2 cellular contexts compared by ENCODE assay signal in the genomic region with DNA sequence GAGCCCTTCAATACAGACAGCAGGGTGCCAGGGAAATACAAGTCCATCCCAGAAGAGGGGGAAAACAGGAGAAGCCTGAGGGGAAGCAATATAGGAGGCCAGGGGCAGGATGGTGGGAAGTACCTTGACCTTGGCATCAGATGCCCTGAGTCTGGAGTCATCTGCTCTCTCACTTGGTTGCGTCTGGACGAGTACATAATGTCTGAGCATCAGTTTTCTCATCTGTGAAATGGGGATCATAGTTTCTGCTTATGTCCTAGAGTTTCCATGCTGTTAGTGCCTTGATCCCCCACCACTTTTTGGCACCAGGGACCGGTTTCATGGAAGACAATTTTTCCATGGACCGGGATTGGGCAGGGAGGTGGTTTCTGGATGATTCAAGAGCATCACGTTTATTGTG.
TF ChIP-seq lines count a peak whose summit lies in the region.

No MANE protein-coding gene starts in this region.

TF ChIP-seq in SK-N-SH, 30 proteins besides CTCF, POLR2A, EP300 and RAD21 (continued from another document):
- TF ChIP-seq IRF3 (IDR thresholded peaks at IDR 0.05; ENCODE audit: low read depth, low read length) (no peak), TEAD4 (IDR thresholded peaks at IDR 0.05; ENCODE audit: borderline replicate concordance, insufficient read depth) (no peak), ELF1 (IDR thresholded peaks at IDR 0.05) (no peak), MXI1 (IDR thresholded peaks at IDR 0.05; ENCODE audit: low read depth, low read length) (no peak), NFIC (IDR thresholded peaks at IDR 0.05; ENCODE audit: borderline replicate concordance) (no peak), FOSL2 (IDR thresholded peaks at IDR 0.05; ENCODE audit: borderline replicate concordance, low read depth) (no peak), YY1 (IDR thresholded peaks at IDR 0.05; ENCODE audit: low read depth) (no peak), TAF1 (IDR thresholded peaks at IDR 0.05; ENCODE audit: borderline replicate concordance, low read depth, low read length) (no peak), RFX5 (IDR thresholded peaks at IDR 0.05; ENCODE audit: low read length) (no peak)
- TF ChIP-seq, protein P1, sequence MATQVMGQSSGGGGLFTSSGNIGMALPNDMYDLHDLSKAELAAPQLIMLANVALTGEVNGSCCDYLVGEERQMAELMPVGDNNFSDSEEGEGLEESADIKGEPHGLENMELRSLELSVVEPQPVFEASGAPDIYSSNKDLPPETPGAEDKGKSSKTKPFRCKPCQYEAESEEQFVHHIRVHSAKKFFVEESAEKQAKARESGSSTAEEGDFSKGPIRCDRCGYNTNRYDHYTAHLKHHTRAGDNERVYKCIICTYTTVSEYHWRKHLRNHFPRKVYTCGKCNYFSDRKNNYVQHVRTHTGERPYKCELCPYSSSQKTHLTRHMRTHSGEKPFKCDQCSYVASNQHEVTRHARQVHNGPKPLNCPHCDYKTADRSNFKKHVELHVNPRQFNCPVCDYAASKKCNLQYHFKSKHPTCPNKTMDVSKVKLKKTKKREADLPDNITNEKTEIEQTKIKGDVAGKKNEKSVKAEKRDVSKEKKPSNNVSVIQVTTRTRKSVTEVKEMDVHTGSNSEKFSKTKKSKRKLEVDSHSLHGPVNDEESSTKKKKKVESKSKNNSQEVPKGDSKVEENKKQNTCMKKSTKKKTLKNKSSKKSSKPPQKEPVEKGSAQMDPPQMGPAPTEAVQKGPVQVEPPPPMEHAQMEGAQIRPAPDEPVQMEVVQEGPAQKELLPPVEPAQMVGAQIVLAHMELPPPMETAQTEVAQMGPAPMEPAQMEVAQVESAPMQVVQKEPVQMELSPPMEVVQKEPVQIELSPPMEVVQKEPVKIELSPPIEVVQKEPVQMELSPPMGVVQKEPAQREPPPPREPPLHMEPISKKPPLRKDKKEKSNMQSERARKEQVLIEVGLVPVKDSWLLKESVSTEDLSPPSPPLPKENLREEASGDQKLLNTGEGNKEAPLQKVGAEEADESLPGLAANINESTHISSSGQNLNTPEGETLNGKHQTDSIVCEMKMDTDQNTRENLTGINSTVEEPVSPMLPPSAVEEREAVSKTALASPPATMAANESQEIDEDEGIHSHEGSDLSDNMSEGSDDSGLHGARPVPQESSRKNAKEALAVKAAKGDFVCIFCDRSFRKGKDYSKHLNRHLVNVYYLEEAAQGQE (IDR thresholded peaks at IDR 0.05; ENCODE audit: low read depth, low read length) = no peak

TF ChIP-seq in SK-N-SH treated with all-trans-retinoic acid at 6 μM for 48 hours, 23 proteins besides CTCF, POLR2A, EP300 and RAD21 (continued from another document):
- TF ChIP-seq TSHZ2 (CRISPR knock-in tag; IDR thresholded peaks at IDR 0.05) (no peak), ZFP3 (CRISPR knock-in tag; IDR thresholded peaks at IDR 0.05) (no peak), BACH2 (CRISPR knock-in tag; IDR thresholded peaks at IDR 0.05; ENCODE audit: borderline replicate concordance) (no peak), ZC3H10 (CRISPR knock-in tag; IDR thresholded peaks at IDR 0.05) (no peak), ISL1 (CRISPR knock-in tag; IDR thresholded peaks at IDR 0.05) (no peak), CSDC2 (CRISPR knock-in tag; IDR thresholded peaks at IDR 0.05) (no peak), GLIS3 (CRISPR knock-in tag; IDR thresholded peaks at IDR 0.05) (no peak), PPARA (CRISPR knock-in tag; IDR thresholded peaks at IDR 0.05; ENCODE audit: borderline replicate concordance) (no peak), OSR1 (CRISPR knock-in tag; IDR thresholded peaks at IDR 0.05) (no peak), ARNTL (CRISPR knock-in tag; IDR thresholded peaks at IDR 0.05; ENCODE audit: borderline replicate concordance, low read depth) (no peak), TOX (CRISPR knock-in tag; IDR thresholded peaks at IDR 0.05; ENCODE audit: borderline replicate concordance) (no peak), ZFP30 (CRISPR knock-in tag; IDR thresholded peaks at IDR 0.05) (no peak), ZNF70 (CRISPR knock-in tag; IDR thresholded peaks at IDR 0.05) (no peak)
- TF ChIP-seq, protein P2, sequence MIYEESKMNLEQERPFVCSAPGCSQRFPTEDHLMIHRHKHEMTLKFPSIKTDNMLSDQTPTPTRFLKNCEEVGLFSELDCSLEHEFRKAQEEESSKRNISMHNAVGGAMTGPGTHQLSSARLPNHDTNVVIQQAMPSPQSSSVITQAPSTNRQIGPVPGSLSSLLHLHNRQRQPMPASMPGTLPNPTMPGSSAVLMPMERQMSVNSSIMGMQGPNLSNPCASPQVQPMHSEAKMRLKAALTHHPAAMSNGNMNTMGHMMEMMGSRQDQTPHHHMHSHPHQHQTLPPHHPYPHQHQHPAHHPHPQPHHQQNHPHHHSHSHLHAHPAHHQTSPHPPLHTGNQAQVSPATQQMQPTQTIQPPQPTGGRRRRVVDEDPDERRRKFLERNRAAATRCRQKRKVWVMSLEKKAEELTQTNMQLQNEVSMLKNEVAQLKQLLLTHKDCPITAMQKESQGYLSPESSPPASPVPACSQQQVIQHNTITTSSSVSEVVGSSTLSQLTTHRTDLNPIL (CRISPR knock-in tag; IDR thresholded peaks at IDR 0.05; ENCODE audit: low read depth) = no peak
- TF ChIP-seq, protein P3, sequence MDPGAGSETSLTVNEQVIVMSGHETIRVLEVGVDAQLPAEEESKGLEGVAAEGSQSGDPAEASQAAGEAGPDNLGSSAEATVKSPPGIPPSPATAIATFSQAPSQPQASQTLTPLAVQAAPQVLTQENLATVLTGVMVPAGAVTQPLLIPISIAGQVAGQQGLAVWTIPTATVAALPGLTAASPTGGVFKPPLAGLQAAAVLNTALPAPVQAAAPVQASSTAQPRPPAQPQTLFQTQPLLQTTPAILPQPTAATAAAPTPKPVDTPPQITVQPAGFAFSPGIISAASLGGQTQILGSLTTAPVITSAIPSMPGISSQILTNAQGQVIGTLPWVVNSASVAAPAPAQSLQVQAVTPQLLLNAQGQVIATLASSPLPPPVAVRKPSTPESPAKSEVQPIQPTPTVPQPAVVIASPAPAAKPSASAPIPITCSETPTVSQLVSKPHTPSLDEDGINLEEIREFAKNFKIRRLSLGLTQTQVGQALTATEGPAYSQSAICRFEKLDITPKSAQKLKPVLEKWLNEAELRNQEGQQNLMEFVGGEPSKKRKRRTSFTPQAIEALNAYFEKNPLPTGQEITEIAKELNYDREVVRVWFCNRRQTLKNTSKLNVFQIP (CRISPR knock-in tag; IDR thresholded peaks at IDR 0.05; ENCODE audit: borderline replicate concordance, low read depth) = no peak
- TF ChIP-seq, protein P4, sequence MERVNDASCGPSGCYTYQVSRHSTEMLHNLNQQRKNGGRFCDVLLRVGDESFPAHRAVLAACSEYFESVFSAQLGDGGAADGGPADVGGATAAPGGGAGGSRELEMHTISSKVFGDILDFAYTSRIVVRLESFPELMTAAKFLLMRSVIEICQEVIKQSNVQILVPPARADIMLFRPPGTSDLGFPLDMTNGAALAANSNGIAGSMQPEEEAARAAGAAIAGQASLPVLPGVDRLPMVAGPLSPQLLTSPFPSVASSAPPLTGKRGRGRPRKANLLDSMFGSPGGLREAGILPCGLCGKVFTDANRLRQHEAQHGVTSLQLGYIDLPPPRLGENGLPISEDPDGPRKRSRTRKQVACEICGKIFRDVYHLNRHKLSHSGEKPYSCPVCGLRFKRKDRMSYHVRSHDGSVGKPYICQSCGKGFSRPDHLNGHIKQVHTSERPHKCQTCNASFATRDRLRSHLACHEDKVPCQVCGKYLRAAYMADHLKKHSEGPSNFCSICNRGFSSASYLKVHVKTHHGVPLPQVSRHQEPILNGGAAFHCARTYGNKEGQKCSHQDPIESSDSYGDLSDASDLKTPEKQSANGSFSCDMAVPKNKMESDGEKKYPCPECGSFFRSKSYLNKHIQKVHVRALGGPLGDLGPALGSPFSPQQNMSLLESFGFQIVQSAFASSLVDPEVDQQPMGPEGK (CRISPR knock-in tag; IDR thresholded peaks at IDR 0.05; ENCODE audit: borderline replicate concordance) = no peak
TF ChIP-seq in SK-N-SH treated with all-trans-retinoic acid at 6 μM for 48 hours: peak in this region for 0.
